ENCODE assay signal across 8 cellular contexts in genomic region chr17:47276868-47277267, GRCh38. TPM values are rescaled to one million over a fixed set of nuclear protein-coding genes. Genes with fewer than 3 reads are reported as not detected.
DNase-seq lines count a peak whose midpoint lies in the region; ATAC-seq and TF ChIP-seq lines count a peak whose summit lies in the region.

No MANE protein-coding gene starts in this region.

- peaks cover 48% of the 10 kb centered on the region for H3K4me1 ChIP-seq in mesenchymal stem cell (ENCODE audit: control insufficient read depth, insufficient read depth, low read depth, low read length)
- no peaks in the 10 kb centered on the region for H3K4me1 ChIP-seq in naive thymus-derived CD4-positive, alpha-beta T cell (ENCODE audit: control insufficient read depth in 2 of 2, insufficient read depth in 2 of 2, low read length in 2 of 2)

- no peak overlapping the region for H2AFZ ChIP-seq in mesenchymal stem cell (ENCODE audit: low read depth, low read length)

- no peaks in the 10 kb centered on the region for H3K27me3 ChIP-seq in AG04450 (ENCODE audit: control insufficient read depth, insufficient read depth, low read length)
- H3K27me3 ChIP-seq in mesenchymal stem cell (ENCODE audit: control insufficient read depth in 1 of 2, insufficient read depth in 1 of 2, low read length in 2 of 2) = no peaks in the 10 kb centered on the region
- H3K27me3 ChIP-seq in naive thymus-derived CD4-positive, alpha-beta T cell (ENCODE audit: control insufficient read depth in 2 of 2, insufficient read depth in 2 of 2, low read length in 2 of 2) = no peaks in the 10 kb centered on the region

- no peak overlapping the region for H3K4me2 ChIP-seq in mesenchymal stem cell (ENCODE audit: low read length, poor library complexity, severe bottlenecking)

- peak overlapping the region; percentile 75 to 88 for H3K18ac ChIP-seq in mesenchymal stem cell (ENCODE audit: low read depth in 1 of 2, low read length in 2 of 2)

- H2AK5ac ChIP-seq in mesenchymal stem cell (ENCODE audit: low read length, severe bottlenecking) = peak overlapping the region; percentile 84

- ATAC-seq in HG03469 (IDR thresholded peaks at IDR 0.05; ENCODE audit: unreplicated experiment) = no peak
- no peak for ATAC-seq in naive thymus-derived CD4-positive, alpha-beta T cell

- H4K91ac ChIP-seq in mesenchymal stem cell (ENCODE audit: low read length) = peak overlapping the region; percentile 58

- CTCF ChIA-PET in AG04450 (lab: Charles Lee) = no interaction called here
- CTCF ChIA-PET in naive thymus-derived CD4-positive, alpha-beta T cell (lab: Charles Lee) = no interaction called here

- H3K27ac ChIP-seq in AG04450 (ENCODE audit: low read depth, low read length) (peak overlapping the region; percentile 89), coronary artery (peak overlapping the region; percentile 92 to 97), mesenchymal stem cell (ENCODE audit: low read length, poor library complexity, severe bottlenecking) (peak overlapping the region; percentile 86)
- H3K27ac ChIP-seq in naive thymus-derived CD4-positive, alpha-beta T cell (ENCODE audit: low read depth, low read length) = no peak overlapping the region

- WGBS in mesenchymal stem cell = 33% methylated on average over 10 of the region's 10 CpGs

- peak overlapping the region; percentile 91 for H2BK120ac ChIP-seq in mesenchymal stem cell (ENCODE audit: low read depth, low read length)

- H3K9me3 Mint-ChIP-seq in naive thymus-derived CD4-positive, alpha-beta T cell = no peaks in the 10 kb centered on the region

- H3K9ac ChIP-seq in mesenchymal stem cell (ENCODE audit: low read length) = peak overlapping the region; percentile 78

- H3K4me3 ChIP-seq in AG04450 (ENCODE audit: low read depth, low read length) (no peak overlapping the region), coronary artery (peak overlapping the region; percentile 13), mesenchymal stem cell (ENCODE audit: insufficient read depth in 1 of 2, low read depth in 1 of 2, low read length in 2 of 2) (peak overlapping the region in 1 of 2 experiments; percentile 47)
- no peak overlapping the region for H3K4me3 ChIP-seq in naive thymus-derived CD4-positive, alpha-beta T cell (ENCODE audit: low read length)

- H3K36me3 Mint-ChIP-seq in naive thymus-derived CD4-positive, alpha-beta T cell = no peaks in the 10 kb centered on the region

- POLR2A ChIA-PET in AG04450 (lab: Yijun Ruan, JAX) = no interaction called here
- POLR2A ChIA-PET in naive thymus-derived CD4-positive, alpha-beta T cell (lab: Charles Lee) = no interaction called here

- H2BK12ac ChIP-seq in mesenchymal stem cell (ENCODE audit: low read length in 2 of 2) = peak overlapping the region; percentile 12 to 94

- peaks cover 12% of the 10 kb centered on the region for H3K79me1 ChIP-seq in mesenchymal stem cell (replicated peaks; ENCODE audit: low read length, poor library complexity, severe bottlenecking)

- intact Hi-C loops in naive thymus-derived CD4-positive, alpha-beta T cell (cut with micrococcal nuclease) = no loop called here

- H3K27ac Mint-ChIP-seq in naive thymus-derived CD4-positive, alpha-beta T cell = no peak overlapping the region

- H3K23ac ChIP-seq in mesenchymal stem cell (ENCODE audit: low read length in 2 of 2) = no peak overlapping the region

- peak overlapping the region; percentile 21 for H4K8ac ChIP-seq in mesenchymal stem cell (ENCODE audit: low read length)

- H3K9me3 ChIP-seq in AG04450 (ENCODE audit: control insufficient read depth, insufficient read depth, low read length) (no peaks in the 10 kb centered on the region), mesenchymal stem cell (ENCODE audit: control insufficient read depth, low read length) (no peaks in the 10 kb centered on the region)
- H3K9me3 ChIP-seq in naive thymus-derived CD4-positive, alpha-beta T cell (ENCODE audit: control insufficient read depth in 2 of 3, low read length in 3 of 3) = no peaks in the 10 kb centered on the region

- no peak for TF ChIP-seq CTCF in AG04450 (IDR thresholded peaks at IDR 0.05; ENCODE audit: low read depth, low read length)
- TF ChIP-seq CTCF in coronary artery (IDR thresholded peaks at IDR 0.05) = no peak

- H3K4me1 Mint-ChIP-seq in naive thymus-derived CD4-positive, alpha-beta T cell = peaks cover 0 to 7% (median 2%) of the 10 kb centered on the region in 7 donors

- no peak overlapping the region for H3K4me3 Mint-ChIP-seq in naive thymus-derived CD4-positive, alpha-beta T cell

- H3K14ac ChIP-seq in mesenchymal stem cell (ENCODE audit: low read length in 2 of 2) = no peak overlapping the region

- H3K4ac ChIP-seq in mesenchymal stem cell (ENCODE audit: low read depth in 1 of 2, low read length in 2 of 2) = peak overlapping the region; percentile 58 to 90

- H2BK5ac ChIP-seq in mesenchymal stem cell (ENCODE audit: low read depth, low read length, poor library complexity, severe bottlenecking) = peak overlapping the region; percentile 22

- peaks cover 13 to 41% of the 10 kb centered on the region in 2 experiments for H3K36me3 ChIP-seq in mesenchymal stem cell (ENCODE audit: control insufficient read depth in 1 of 2, insufficient read depth in 2 of 2, low read depth in 1 of 2, low read length in 2 of 2)
- H3K36me3 ChIP-seq in naive thymus-derived CD4-positive, alpha-beta T cell (ENCODE audit: control insufficient read depth in 2 of 3, insufficient read depth in 3 of 3, low read length in 3 of 3) = no peaks in the 10 kb centered on the region

- DNase-seq in AG04450 (ENCODE audit: low read depth, low spot score) = no peak
- peak; percentile 86 for DNase-seq in NCI-H1694 treated with DMSO at 0.1 percent for 48 hours (lab: John Stamatoyannopoulos, UW)
- DNase-seq in coronary artery (ENCODE audit: low spot score) = peak; percentile 88
- DNase-seq in mesenchymal stem cell = peak; percentile 78
- no peak for DNase-seq in NCI-H2171 (lab: John Stamatoyannopoulos, UW)
- DNase-seq in NOMO-1 (lab: John Stamatoyannopoulos, UW; ENCODE audit: unreplicated experiment in 2 of 2) = no peak
- no peak for DNase-seq in naive thymus-derived CD4-positive, alpha-beta T cell

- peaks cover 0 to 17% (median 8%) of the 10 kb centered on the region in 5 donors for H3K27me3 Mint-ChIP-seq in naive thymus-derived CD4-positive, alpha-beta T cell

- no peak overlapping the region for H2BK15ac ChIP-seq in mesenchymal stem cell (ENCODE audit: low read depth, poor library complexity, severe bottlenecking)

RNA-seq across cellular contexts. Expression of gene ITGB3, which starts 23.2 kb away (rescaled TPM):
- polyA plus RNA-seq in AG04450 (2011; rRNA removed) = 26.2 and 30.9 TPM in 2 replicates
- polyA minus RNA-seq in AG04450 (2011; rRNA and poly(A)+ RNA removed) = 49.2 and 52.3 TPM in 2 replicates
- 11.3 TPM for polyA plus RNA-seq in mesenchymal stem cell (2013, experiment 1 of 2)
- 11.3 TPM for polyA plus RNA-seq in mesenchymal stem cell (2013, experiment 2 of 2)
- total RNA-seq in naive thymus-derived CD4-positive, alpha-beta T cell = 1 to 10 TPM in 1 of 5 experiments, under 1 TPM in 2, not detected in 2; 0.41 to 6.4 (median 0.56) TPM
- polyA plus RNA-seq in naive thymus-derived CD4-positive, alpha-beta T cell = not detected

RNA-seq across cellular contexts. Expression of gene EFCAB13, which starts 46.9 kb away (rescaled TPM):
- polyA plus RNA-seq in AG04450 (2011; rRNA removed) = 0.84 and 1.6 TPM in 2 replicates
- 0.55 and 1.5 TPM in 2 replicates for polyA minus RNA-seq in AG04450 (2011; rRNA and poly(A)+ RNA removed)
- 1.2 TPM for polyA plus RNA-seq in mesenchymal stem cell (2013, experiment 1 of 2)
- polyA plus RNA-seq in mesenchymal stem cell (2013, experiment 2 of 2) = 1.2 TPM
- 10 to 100 TPM in 4 of 5 experiments, 1 to 10 TPM in 1; 3.7 to 37.4 (median 19.9) TPM for total RNA-seq in naive thymus-derived CD4-positive, alpha-beta T cell
- polyA plus RNA-seq in naive thymus-derived CD4-positive, alpha-beta T cell = 1 to 10 TPM; 4.3 to 8.9 TPM

Comparison
In these comparisons a context has a peak if more than half of its experiments do, and no peak if none do; other contexts are left out.
1. DNase-seq: peak in NCI-H1694 treated with DMSO at 0.1 percent for 48 hours (single experiment), coronary artery (single experiment) and mesenchymal stem cell (single experiment); none in AG04450 (single experiment), NCI-H2171 (single experiment), NOMO-1 (0 of 2) and naive thymus-derived CD4-positive, alpha-beta T cell (0 of 9).
2. RNA of gene ITGB3, which starts 23.2 kb away (polyA plus RNA-seq): 26.2 to 30.9 TPM in AG04450; not detected in naive thymus-derived CD4-positive, alpha-beta T cell; every median in the first group is over 10 times any median in the second.